Comparison of ENCODE assay signal across 24 cellular contexts in genomic region chr18:57505231-57505630, GRCh38.
"Had no signal": no experiment of that assay in that cellular context is flagged by ENCODE, and none has a peak within 500 bp of the region (broad histone marks: within the 10 kb centered on the region; RNA-seq: fewer than 3 reads in every experiment).

No MANE protein-coding gene starts in this region.

- H3K9me3 ChIP-seq: colonic mucosa, esophagus muscularis mucosa, esophagus squamous epithelium, gastrocnemius medialis, gastroesophageal sphincter, heart left ventricle, heart right ventricle had no signal

- H3K27me3 ChIP-seq: colonic mucosa, gastrocnemius medialis, hepatocyte had no signal

- H3K4me3 ChIP-seq: colonic mucosa, coronary artery, dorsolateral prefrontal cortex, esophagus muscularis mucosa, esophagus squamous epithelium, gastrocnemius medialis, gastroesophageal sphincter, heart left ventricle, heart right ventricle, hepatocyte had no signal

- DNase-seq: colonic mucosa; cortex of kidney; dermis blood vessel endothelial cell; dorsolateral prefrontal cortex; effector CD4-positive, alpha-beta T cell; effector CD8-positive, alpha-beta T cell; effector memory CD4-positive, alpha-beta T cell; effector memory CD8-positive, alpha-beta T cell; endodermal cell; erythroblast; esophagus squamous epithelium; foreskin keratinocyte; foreskin melanocyte; gastrocnemius medialis; glutamatergic neuron; head of caudate nucleus; heart left ventricle; heart right ventricle had no signal

- H3K27ac ChIP-seq: colonic mucosa, coronary artery, dorsolateral prefrontal cortex, epithelial cell of prostate, esophagus muscularis mucosa, esophagus squamous epithelium, foreskin keratinocyte, gastrocnemius medialis, gastroesophageal sphincter, heart left ventricle, heart right ventricle, hepatocyte had no signal

- H3K4me1 ChIP-seq: colonic mucosa, esophagus muscularis mucosa, esophagus squamous epithelium, foreskin keratinocyte, gastrocnemius medialis, gastroesophageal sphincter, heart left ventricle, heart right ventricle had no signal

- ATAC-seq: effector memory CD8-positive, alpha-beta T cell; esophagus mucosa; foreskin keratinocyte; gastrocnemius medialis; gastroesophageal sphincter; heart left ventricle; heart right ventricle had no signal

- H3K36me3 ChIP-seq: colonic mucosa, esophagus muscularis mucosa, esophagus squamous epithelium, gastrocnemius medialis, gastroesophageal sphincter, heart left ventricle, heart right ventricle had no signal
